Comparison of ENCODE assay signal across 10 cellular contexts in the genomic region with DNA sequence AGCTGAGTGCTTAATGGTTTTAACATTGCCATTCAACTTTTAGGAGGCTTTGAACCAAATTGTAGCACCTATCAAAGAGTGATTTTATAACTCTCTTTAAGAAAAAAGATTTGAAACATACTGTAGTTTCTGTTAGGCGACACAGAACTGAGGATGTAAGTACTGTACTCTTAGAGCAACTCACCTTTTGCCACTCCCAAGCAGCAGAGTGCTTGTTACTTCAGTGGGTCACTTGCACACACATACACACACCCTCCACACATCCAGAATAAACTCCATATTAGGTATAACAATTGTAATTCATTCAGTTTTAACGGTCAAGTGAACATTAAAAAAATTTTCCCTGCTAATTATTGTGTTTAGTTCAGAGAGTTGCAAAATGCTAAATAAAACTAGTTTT.
"Had no signal": no experiment of that assay in that cellular context is flagged by ENCODE, and none has a peak within 500 bp of the region (broad histone marks: within the 10 kb centered on the region; RNA-seq: fewer than 3 reads in every experiment).

No MANE protein-coding gene starts in this region.

- H3K27me3 ChIP-seq: cardiac muscle cell, foreskin keratinocyte, heart left ventricle, upper lobe of right lung had no signal

- H3K27me3 Mint-ChIP-seq: natural killer cell treated with Interleukin-12 subunit alpha and Interleukin-12 subunit beta and Interleukin-15 and Interleukin-18, amount 100 ng/mL, for 72 hours had no signal

- DNase-seq: activated CD8-positive, alpha-beta memory T cell treated with anti-CD3 and anti-CD28 coated beads, Interleukin-2, amount 50 U/mL, for 48 hours; left ventricle myocardium superior; psoas muscle; upper lobe of right lung had no signal

- H3K27ac Mint-ChIP-seq: activated CD8-positive, alpha-beta T cell treated with anti-CD3 and anti-CD28 coated beads, Interleukin-2, amount 10 ng/mL, durations not matched to agents 7 days and 5 days; natural killer cell treated with Interleukin-12 subunit alpha and Interleukin-12 subunit beta and Interleukin-15 and Interleukin-18, amount 100 ng/mL, for 72 hours had no signal

- H3K27ac ChIP-seq: cardiac muscle cell, foreskin keratinocyte, heart left ventricle, psoas muscle, upper lobe of right lung, WERI-Rb-1 had no signal

- H3K9me3 Mint-ChIP-seq: natural killer cell treated with Interleukin-12 subunit alpha and Interleukin-12 subunit beta and Interleukin-15 and Interleukin-18, amount 100 ng/mL, for 72 hours had no signal

- H3K4me1 ChIP-seq: foreskin keratinocyte, heart left ventricle, psoas muscle, upper lobe of right lung had no signal

- H3K4me3 Mint-ChIP-seq: activated CD8-positive, alpha-beta T cell treated with anti-CD3 and anti-CD28 coated beads, Interleukin-2, amount 10 ng/mL, durations not matched to agents 7 days and 5 days; natural killer cell treated with Interleukin-12 subunit alpha and Interleukin-12 subunit beta and Interleukin-15 and Interleukin-18, amount 100 ng/mL, for 72 hours had no signal

- H3K36me3 ChIP-seq: cardiac muscle cell, heart left ventricle, upper lobe of right lung, WERI-Rb-1 had no signal

- H3K4me3 ChIP-seq: cardiac muscle cell, heart left ventricle, psoas muscle, upper lobe of right lung had no signal

- H3K36me3 Mint-ChIP-seq: natural killer cell treated with Interleukin-12 subunit alpha and Interleukin-12 subunit beta and Interleukin-15 and Interleukin-18, amount 100 ng/mL, for 72 hours had no signal

- H3K9me3 ChIP-seq: heart left ventricle, psoas muscle, upper lobe of right lung had no signal
